In the genomic region with DNA sequence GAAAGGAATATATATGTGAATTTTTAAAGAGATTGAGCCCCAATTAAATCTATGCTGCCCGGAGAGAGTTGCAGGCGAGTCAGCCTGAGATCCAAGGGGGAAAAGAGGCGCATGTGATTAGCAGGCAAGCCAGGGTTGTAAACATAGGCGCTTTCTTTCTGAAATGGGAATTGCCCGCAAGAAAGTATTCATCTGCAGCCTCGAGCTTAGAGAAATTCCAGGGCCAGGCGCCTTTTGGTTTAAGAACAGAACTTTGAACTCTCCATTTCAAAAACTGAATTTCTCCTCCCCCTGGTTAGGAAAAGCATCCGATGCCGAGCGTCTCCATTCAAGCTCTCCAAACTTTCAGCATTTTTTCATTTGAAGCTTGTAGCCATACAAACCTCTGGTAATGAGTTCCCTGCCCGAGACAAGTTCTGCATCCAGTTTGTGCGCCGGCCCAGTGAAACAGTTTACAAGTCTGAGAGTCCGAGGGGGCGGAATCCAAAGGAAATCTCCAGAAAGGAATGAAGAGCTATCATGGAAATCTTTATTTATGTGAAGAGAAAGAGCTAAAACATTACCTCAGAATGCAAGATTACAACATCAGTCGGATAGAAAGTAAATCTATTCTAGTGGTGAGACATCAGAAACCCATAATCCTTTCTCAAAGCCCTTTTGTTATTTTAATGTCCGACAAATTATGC, we compare ENCODE assay signal across 12 cellular contexts.
A peak's percentile ranks its signal among the peaks of the same experiment; 100 is the strongest.
DNase-seq lines count a peak whose midpoint lies in the region; ATAC-seq and TF ChIP-seq lines count a peak whose summit lies in the region.
"Had no signal": no experiment of that assay in that cellular context is flagged by ENCODE, and none has a peak within 500 bp of the region (broad histone marks: within the 10 kb centered on the region; RNA-seq: fewer than 3 reads in every experiment).

No MANE protein-coding gene starts in this region.

- DNase-seq in AG04450 (ENCODE audit: low read depth, low spot score) (peak; percentile 6), NT2/D1 (ENCODE audit: low read depth, low spot score) (no peak), globus pallidus (ENCODE audit: low spot score) (peak; percentile 52), neuronal stem cell (ENCODE audit: low spot score) (no peak), NCI-H1048 (lab: John Stamatoyannopoulos, UW) (no peak)
- DNase-seq in activated naive CD8-positive, alpha-beta T cell treated with anti-CD3 and anti-CD28 coated beads for 36 hours = no peak
- DNase-seq in stimulated activated effector memory CD8-positive, alpha-beta T cell treated with anti-CD3 and anti-CD28 coated beads, Interleukin-12 subunit alpha, Interleukin-12 subunit beta, amount 100 ng/mL, for 72 hours (ENCODE audit: low spot score in 2 of 2) = no peak
- DNase-seq: effector CD4-positive, alpha-beta T cell; naive B cell; NCI-H524 treated with DMSO at 0.1 percent for 48 hours had no signal

- no peaks in the 10 kb centered on the region for H3K36me3 ChIP-seq in NT2/D1 (ENCODE audit: insufficient read depth, insufficient read length, low read length)
- H3K36me3 ChIP-seq in neuronal stem cell (replicated peaks in 1 of 2; ENCODE audit: control insufficient read depth in 2 of 2, insufficient read depth in 2 of 2, low read length in 2 of 2) = no peaks in the 10 kb centered on the region
- H3K36me3 ChIP-seq: BLaER1 treated with 17β-estradiol and CSF1 and Interleukin-3, amounts not matched to agents 10 nM and 100 nM had no signal

- H3K27me3 ChIP-seq in AG04450 (ENCODE audit: control insufficient read depth, insufficient read depth, low read length) = peaks cover 4% of the 10 kb centered on the region
- H3K27me3 ChIP-seq in NT2/D1 (ENCODE audit: insufficient read depth, insufficient read length) = peaks cover 65% of the 10 kb centered on the region
- H3K27me3 ChIP-seq in neuronal stem cell (ENCODE audit: control insufficient read depth in 3 of 3, insufficient read depth in 3 of 3, low read depth in 1 of 3, low read length in 3 of 3) = peaks cover 0 to 47% (median 0%) of the 10 kb centered on the region in 3 experiments
- H3K27me3 ChIP-seq: BLaER1 treated with 17β-estradiol and CSF1 and Interleukin-3, amounts not matched to agents 10 nM and 100 nM had no signal

- H3K4me3 ChIP-seq in AG04450 (ENCODE audit: low read depth, low read length) (peak overlapping the region; percentile 21), NT2/D1 (ENCODE audit: insufficient read length, low read depth) (peak overlapping the region; percentile 11), neuronal stem cell (ENCODE audit: low read length in 2 of 2) (peak overlapping the region in 1 of 2 donors; percentile 5)
- H3K4me3 ChIP-seq: BLaER1 treated with 17β-estradiol and CSF1 and Interleukin-3, amounts not matched to agents 10 nM and 100 nM had no signal

- H3K4me1 ChIP-seq in NT2/D1 (ENCODE audit: insufficient read depth, insufficient read length) (no peaks in the 10 kb centered on the region), neuronal stem cell (ENCODE audit: control insufficient read depth in 2 of 2, insufficient read depth in 1 of 2, low read depth in 1 of 2, low read length in 2 of 2) (peaks cover 3 to 7% of the 10 kb centered on the region in 2 donors)
- H3K4me1 ChIP-seq: BLaER1 treated with 17β-estradiol and CSF1 and Interleukin-3, amounts not matched to agents 10 nM and 100 nM had no signal

- no peaks in the 10 kb centered on the region for H3K4me1 Mint-ChIP-seq in activated naive CD8-positive, alpha-beta T cell treated with anti-CD3 and anti-CD28 coated beads for 36 hours
- H3K4me1 Mint-ChIP-seq in stimulated activated effector memory CD8-positive, alpha-beta T cell treated with anti-CD3 and anti-CD28 coated beads, Interleukin-12 subunit alpha, Interleukin-12 subunit beta, amount 100 ng/mL, for 72 hours = no peaks in the 10 kb centered on the region
- H3K4me1 Mint-ChIP-seq: naive B cell had no signal

- WGBS in neuronal stem cell (ENCODE audit: extremely low coverage in 2 of 2, insufficient read length in 2 of 2, insufficient replicate concordance in 1 of 2), 2 donors = no CpG with 5 or more reads among the region's 17 CpGs

- no peak for TF ChIP-seq CTCF in AG04450 (IDR thresholded peaks at IDR 0.05; ENCODE audit: low read depth, low read length)

- H2BK12ac ChIP-seq in neuronal stem cell (ENCODE audit: low read length) = no peak overlapping the region

- no peak overlapping the region for H3K4me3 Mint-ChIP-seq in activated naive CD8-positive, alpha-beta T cell treated with anti-CD3 and anti-CD28 coated beads for 36 hours
- no peak overlapping the region for H3K4me3 Mint-ChIP-seq in stimulated activated effector memory CD8-positive, alpha-beta T cell treated with anti-CD3 and anti-CD28 coated beads, Interleukin-12 subunit alpha, Interleukin-12 subunit beta, amount 100 ng/mL, for 72 hours
- H3K4me3 Mint-ChIP-seq: naive B cell had no signal

- H3K14ac ChIP-seq in neuronal stem cell (ENCODE audit: low read length) = no peak overlapping the region

- no peak for ATAC-seq in GM18870 (IDR thresholded peaks at IDR 0.05; ENCODE audit: unreplicated experiment)
- ATAC-seq in stimulated activated effector memory CD8-positive, alpha-beta T cell treated with anti-CD3 and anti-CD28 coated beads, Interleukin-12 subunit alpha, Interleukin-12 subunit beta, amount 100 ng/mL, for 72 hours = no peak

- H3K4ac ChIP-seq in neuronal stem cell (ENCODE audit: low read length) = no peak overlapping the region

- H3K9ac ChIP-seq in NT2/D1 (ENCODE audit: insufficient read length, low read depth) (peak overlapping the region; percentile 38), neuronal stem cell (ENCODE audit: low read depth, low read length, poor library complexity) (no peak overlapping the region)
- H3K9ac ChIP-seq: BLaER1 treated with 17β-estradiol and CSF1 and Interleukin-3, amounts not matched to agents 10 nM and 100 nM had no signal

- CTCF ChIA-PET in AG04450 (lab: Charles Lee) = interaction anchor here (0.8 to 2.9 kb wide), 6 partner anchors 8 to 829 kb away, joined by 3 to 22 read pairs (median 6); no protein-coding TSS in a partner anchor

- H2BK15ac ChIP-seq in neuronal stem cell (ENCODE audit: low read length) = no peak overlapping the region

- H3K27me3 Mint-ChIP-seq in activated naive CD8-positive, alpha-beta T cell treated with anti-CD3 and anti-CD28 coated beads for 36 hours = peaks cover 36% of the 10 kb centered on the region

- no peak overlapping the region for H2BK5ac ChIP-seq in neuronal stem cell (ENCODE audit: low read length)

- no peak overlapping the region for H2BK120ac ChIP-seq in neuronal stem cell (ENCODE audit: low read depth, low read length)

- no peak overlapping the region for H4K91ac ChIP-seq in neuronal stem cell (ENCODE audit: low read depth, low read length, poor library complexity)

- H3K18ac ChIP-seq in neuronal stem cell (ENCODE audit: low read length) = no peak overlapping the region

- no peak overlapping the region for H4K8ac ChIP-seq in neuronal stem cell (ENCODE audit: low read depth, low read length)

- H3K4me2 ChIP-seq in neuronal stem cell (ENCODE audit: insufficient read depth, low read length, poor library complexity, severe bottlenecking) = no peak overlapping the region
- H3K4me2 ChIP-seq: BLaER1 treated with 17β-estradiol and CSF1 and Interleukin-3, amounts not matched to agents 10 nM and 100 nM had no signal

- H3K27ac ChIP-seq in AG04450 (ENCODE audit: low read depth, low read length) (peak overlapping the region; percentile 58), neuronal stem cell (replicated peaks; ENCODE audit: low read length) (peak overlapping the region; percentile 69)
- H3K27ac ChIP-seq: BLaER1 treated with 17β-estradiol and CSF1 and Interleukin-3, amounts not matched to agents 10 nM and 100 nM had no signal

- no peaks in the 10 kb centered on the region for H3K36me3 Mint-ChIP-seq in activated naive CD8-positive, alpha-beta T cell treated with anti-CD3 and anti-CD28 coated beads for 36 hours
- no peaks in the 10 kb centered on the region for H3K36me3 Mint-ChIP-seq in stimulated activated effector memory CD8-positive, alpha-beta T cell treated with anti-CD3 and anti-CD28 coated beads, Interleukin-12 subunit alpha, Interleukin-12 subunit beta, amount 100 ng/mL, for 72 hours
- H3K36me3 Mint-ChIP-seq: naive B cell had no signal

- no peaks in the 10 kb centered on the region for H3K9me3 Mint-ChIP-seq in activated naive CD8-positive, alpha-beta T cell treated with anti-CD3 and anti-CD28 coated beads for 36 hours
- peaks cover under 1% of the 10 kb centered on the region for H3K9me3 Mint-ChIP-seq in stimulated activated effector memory CD8-positive, alpha-beta T cell treated with anti-CD3 and anti-CD28 coated beads, Interleukin-12 subunit alpha, Interleukin-12 subunit beta, amount 100 ng/mL, for 72 hours

- POLR2A ChIA-PET in AG04450 (lab: Yijun Ruan, JAX) = interaction anchor here (0.5 to 0.7 kb wide), 2 partner anchors 70 to 978 kb away, joined by 3 read pairs; a partner anchor contains a TSS

- H3K23ac ChIP-seq in neuronal stem cell (ENCODE audit: low read depth, low read length, poor library complexity) = no peak overlapping the region

- H2AFZ ChIP-seq in neuronal stem cell (ENCODE audit: low read length) = peak overlapping the region; percentile 82

- no peak overlapping the region for H2AK5ac ChIP-seq in neuronal stem cell (ENCODE audit: low read depth, low read length)

- H3K79me1 ChIP-seq in neuronal stem cell (ENCODE audit: low read depth, low read length) = no peaks in the 10 kb centered on the region

- H3K27ac Mint-ChIP-seq in activated naive CD8-positive, alpha-beta T cell treated with anti-CD3 and anti-CD28 coated beads for 36 hours = no peak overlapping the region
- H3K27ac Mint-ChIP-seq in stimulated activated effector memory CD8-positive, alpha-beta T cell treated with anti-CD3 and anti-CD28 coated beads, Interleukin-12 subunit alpha, Interleukin-12 subunit beta, amount 100 ng/mL, for 72 hours = no peak overlapping the region
- H3K27ac Mint-ChIP-seq: naive B cell had no signal

- H3K9me3 ChIP-seq in AG04450 (ENCODE audit: control insufficient read depth, insufficient read depth, low read length) (no peaks in the 10 kb centered on the region), NT2/D1 (ENCODE audit: insufficient read depth, low read length) (peaks cover 6% of the 10 kb centered on the region), neuronal stem cell (replicated peaks in 1 of 2; ENCODE audit: control insufficient read depth in 2 of 2, insufficient read depth in 1 of 2, low read depth in 1 of 2, low read length in 2 of 2) (no peaks in the 10 kb centered on the region)

Comparison
In these comparisons a context has a peak if more than half of its experiments do, and no peak if none do; other contexts are left out.
1. DNase-seq: peak in AG04450 (single experiment) and globus pallidus (single experiment); none in NT2/D1 (single experiment), neuronal stem cell (single experiment), activated naive CD8-positive, alpha-beta T cell treated with anti-CD3 and anti-CD28 coated beads for 36 hours (single experiment), stimulated activated effector memory CD8-positive, alpha-beta T cell treated with anti-CD3 and anti-CD28 coated beads, Interleukin-12 subunit alpha, Interleukin-12 subunit beta, amount 100 ng/mL, for 72 hours (0 of 2) and NCI-H1048 (single experiment).